ENCODE assay signal across 20 cellular contexts in the genomic region with DNA sequence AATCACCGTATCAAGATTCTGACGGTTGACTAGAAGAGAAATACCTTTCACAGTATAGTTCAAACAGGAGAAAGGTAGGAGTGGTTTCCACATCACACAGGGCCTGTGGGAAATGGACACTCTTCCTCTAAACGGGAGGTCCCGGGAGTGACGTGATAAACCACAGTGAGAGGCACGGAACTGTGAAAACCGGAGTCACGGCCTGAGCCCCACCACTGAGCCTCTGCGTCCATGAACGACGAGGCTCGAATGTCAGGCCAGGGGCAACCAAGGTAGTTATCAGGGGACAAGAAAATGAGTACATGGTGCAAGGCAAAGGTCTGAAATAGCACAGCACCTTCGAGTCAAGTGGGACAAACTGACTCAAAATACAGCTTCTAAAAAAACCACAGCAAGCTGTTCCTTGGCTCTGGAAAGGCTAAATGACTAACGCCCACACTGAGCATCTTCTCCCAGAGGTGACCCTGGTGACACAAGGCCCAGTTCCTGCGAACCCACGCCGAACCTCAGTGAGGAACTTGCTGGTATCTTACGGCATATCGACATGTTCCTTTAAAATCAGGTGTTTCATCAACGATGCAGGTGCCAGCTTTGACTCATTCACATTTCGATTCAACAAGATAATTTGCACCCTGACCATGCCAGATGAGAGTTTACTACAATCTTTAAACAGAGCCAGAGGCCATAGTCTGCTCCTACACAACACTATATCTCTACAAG.
"Had no signal": no experiment of that assay in that cellular context is flagged by ENCODE, and none has a peak within 500 bp of the region (broad histone marks: within the 10 kb centered on the region; RNA-seq: fewer than 3 reads in every experiment).

No MANE protein-coding gene starts in this region.

- H3K27me3 ChIP-seq: colonic mucosa, esophagus squamous epithelium, ovary, spleen, tibial artery, uterus had no signal

- H3K27ac ChIP-seq: colonic mucosa, esophagus squamous epithelium, ovary, psoas muscle, spleen, tibial artery, uterus had no signal

- FAIRE-seq: kidney had no signal

- H3K4me1 ChIP-seq: colonic mucosa, spleen had no signal

- ATAC-seq: left colon; mucosa of descending colon; naive thymus-derived CD8-positive, alpha-beta T cell; sciatic nerve; stimulated activated memory B cell treated with anti-CD40 and anti-IgM and Interleukin-4, amounts not matched to agents 10 μg/mL and 1 μg/mL and 100 μg/mL, for 72 hours had no signal

- DNase-seq: colonic mucosa; dermis blood vessel endothelial cell; esophagus squamous epithelium; foreskin fibroblast; immature natural killer cell; kidney; left colon; mucosa of descending colon; naive thymus-derived CD8-positive, alpha-beta T cell; ovary; psoas muscle; retina; spleen; stimulated activated CD4-positive, alpha-beta T cell treated with anti-CD3 and anti-CD28 coated beads, Interleukin-15, amount 100 ng/mL, for 24 hours; stimulated activated CD4-positive, alpha-beta T cell treated with anti-CD3 and anti-CD28 coated beads, Interleukin-1b, Interleukin-23, amount 100 ng/mL, for 48 hours; stimulated activated CD4-positive, alpha-beta T cell treated with anti-CD3 and anti-CD28 coated beads, Interleukin-4, amount 100 ng/mL, for 24 hours; uterus had no signal

- H3K9me3 ChIP-seq: colonic mucosa, esophagus squamous epithelium, mucosa of descending colon, ovary, psoas muscle, spleen, tibial artery, uterus had no signal

- H3K36me3 ChIP-seq: colonic mucosa, esophagus squamous epithelium, ovary, spleen, tibial artery, uterus had no signal

- H3K4me3 ChIP-seq: colonic mucosa, esophagus squamous epithelium, mucosa of descending colon, ovary, psoas muscle, spleen, tibial artery, uterus had no signal
